Comparison of ENCODE assay signal across 1 cellular context in the genomic region with DNA sequence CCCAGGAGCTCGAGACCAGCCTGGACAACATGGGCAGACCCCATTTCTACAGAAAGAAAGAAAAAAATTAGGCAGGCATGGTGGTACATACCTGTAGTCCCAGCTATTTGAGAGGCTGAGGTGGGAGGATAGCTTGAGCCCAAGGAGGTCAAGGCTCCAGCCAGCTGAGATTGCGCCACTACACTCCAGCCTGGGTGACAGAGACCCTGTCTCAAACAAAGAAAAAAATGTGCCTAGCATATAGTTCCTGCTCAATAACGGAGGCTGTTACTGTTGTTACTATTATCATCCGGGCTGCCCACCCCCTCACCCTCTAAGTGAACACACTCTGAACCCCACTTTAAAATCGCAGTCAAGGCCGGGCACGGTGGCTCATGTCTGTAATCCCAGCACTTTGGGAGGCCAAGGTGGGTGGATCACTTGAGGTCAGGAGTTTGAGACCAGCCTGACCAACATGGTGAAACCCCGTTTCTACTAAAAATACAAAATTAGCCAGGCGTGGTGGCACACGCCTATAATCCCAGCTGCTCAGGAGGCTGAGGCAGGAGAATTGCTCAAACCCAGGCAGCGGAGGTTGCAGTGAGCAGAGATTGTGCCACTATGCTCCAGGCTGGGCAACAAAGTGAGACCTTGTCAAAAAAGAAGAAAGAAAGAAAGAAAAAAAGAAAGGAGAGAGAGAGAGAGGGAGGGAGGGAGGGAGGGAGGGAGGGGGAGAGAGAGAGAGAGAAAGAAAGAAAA.
TF ChIP-seq lines count a peak whose summit lies in the region.

No MANE protein-coding gene starts in this region.

TF ChIP-seq in HepG2, 621 proteins besides CTCF, POLR2A, EP300 and RAD21:
- peak; percentile 84; the same call in 1 of the 2 replicates for TF ChIP-seq ZNF205 (CRISPR knock-in tag; IDR thresholded peaks at IDR 0.05)
- TF ChIP-seq, protein P1, sequence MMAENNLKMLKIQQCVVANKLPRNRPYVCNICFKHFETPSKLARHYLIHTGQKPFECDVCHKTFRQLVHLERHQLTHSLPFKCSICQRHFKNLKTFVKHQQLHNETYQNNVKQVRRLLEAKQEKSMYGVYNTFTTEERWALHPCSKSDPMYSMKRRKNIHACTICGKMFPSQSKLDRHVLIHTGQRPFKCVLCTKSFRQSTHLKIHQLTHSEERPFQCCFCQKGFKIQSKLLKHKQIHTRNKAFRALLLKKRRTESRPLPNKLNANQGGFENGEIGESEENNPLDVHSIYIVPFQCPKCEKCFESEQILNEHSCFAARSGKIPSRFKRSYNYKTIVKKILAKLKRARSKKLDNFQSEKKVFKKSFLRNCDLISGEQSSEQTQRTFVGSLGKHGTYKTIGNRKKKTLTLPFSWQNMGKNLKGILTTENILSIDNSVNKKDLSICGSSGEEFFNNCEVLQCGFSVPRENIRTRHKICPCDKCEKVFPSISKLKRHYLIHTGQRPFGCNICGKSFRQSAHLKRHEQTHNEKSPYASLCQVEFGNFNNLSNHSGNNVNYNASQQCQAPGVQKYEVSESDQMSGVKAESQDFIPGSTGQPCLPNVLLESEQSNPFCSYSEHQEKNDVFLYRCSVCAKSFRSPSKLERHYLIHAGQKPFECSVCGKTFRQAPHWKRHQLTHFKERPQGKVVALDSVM (CRISPR knock-in tag; IDR thresholded peaks at IDR 0.05), result peak; percentile 92
